1 cellular context compared by ENCODE assay signal in genomic region chr3:10245313-10245712, GRCh38.
TF ChIP-seq lines count a peak whose summit lies in the region.

No MANE protein-coding gene starts in this region.

TF ChIP-seq in K562, 482 proteins besides CTCF, POLR2A, EP300 and RAD21 (continued from another document):
- TF ChIP-seq ZNF280A (IDR thresholded peaks at IDR 0.05; ENCODE audit: low read depth, partially characterized antibody) (peak; percentile 100), ZNF444 (CRISPR knock-in tag; IDR thresholded peaks at IDR 0.05) (no peak), MGA (IDR thresholded peaks at IDR 0.05) (no peak), CXXC5 (CRISPR knock-in tag; IDR thresholded peaks at IDR 0.05) (no peak), TRIM25 (IDR thresholded peaks at IDR 0.05; ENCODE audit: borderline replicate concordance) (no peak), CBX5 (IDR thresholded peaks at IDR 0.05; ENCODE audit: borderline replicate concordance, low read depth) (peak; percentile 100), NR4A1 (CRISPR knock-in tag; IDR thresholded peaks at IDR 0.05) (no peak), NR4A1 (tag; IDR thresholded peaks at IDR 0.05) (0 out of 2 replicates have a peak, but pooled peaks have one; percentile 28), ELF2 (CRISPR knock-in tag; IDR thresholded peaks at IDR 0.05) (no peak), ZNF561 (CRISPR knock-in tag; conservative IDR thresholded peaks at IDR 0.05) (peak; percentile 97), CHD4 (IDR thresholded peaks at IDR 0.05; ENCODE audit: insufficient read depth, insufficient replicate concordance, low read depth, low read length, poor library complexity, severe bottlenecking) (no peak), POLR3A (IDR thresholded peaks at IDR 0.05; ENCODE audit: borderline replicate concordance, extremely low read depth, insufficient read depth, insufficient read length) (no peak), E2F5 (CRISPR knock-in tag; IDR thresholded peaks at IDR 0.05) (no peak), ZEB2 (IDR thresholded peaks at IDR 0.05) (peak; percentile 72), ADNP (tag; IDR thresholded peaks at IDR 0.05) (no peak), ATF7 (IDR thresholded peaks at IDR 0.05) (0 out of 2 replicates have a peak, but pooled peaks have one; percentile 14), NFRKB (IDR thresholded peaks at IDR 0.05; ENCODE audit: low read depth) (no peak), ZNF140 (CRISPR knock-in tag; IDR thresholded peaks at IDR 0.05) (no peak), TRIM28 (IDR thresholded peaks at IDR 0.05) (peak; percentile 100), ARNT (IDR thresholded peaks at IDR 0.05) (peak in 1 of 2 experiments; percentile 81; a peak in 1 of 4 replicates), ZNF766 (CRISPR knock-in tag; conservative IDR thresholded peaks at IDR 0.05) (no peak), HES1 (IDR thresholded peaks at IDR 0.05; ENCODE audit: low read depth) (no peak), FOXJ3 (CRISPR knock-in tag; IDR thresholded peaks at IDR 0.05) (no peak), TCF3 (CRISPR knock-in tag; IDR thresholded peaks at IDR 0.05) (no peak), SRSF7 (optimal IDR thresholded peaks at IDR 0.05; ENCODE audit: low read depth, low read length) (no peak)
